ENCODE assay signal across 7 cellular contexts in genomic region chr16:1378087-1378803, GRCh38. TPM values are rescaled to one million over a fixed set of nuclear protein-coding genes. Genes with fewer than 3 reads are reported as not detected.
DNase-seq lines count a peak whose midpoint lies in the region; ATAC-seq and TF ChIP-seq lines count a peak whose summit lies in the region.

No MANE protein-coding gene starts in this region.

- in situ Hi-C loops in Panc1 (cut with HindIII; ENCODE audit: low pct_unique_long_range_greater_than_20kb, low sequenced_read_pairs) (no loop called here), gastrocnemius medialis (cut with MboI; ENCODE audit: low sequenced_read_pairs in 4 of 4) (no loop called here)

- H3K4me1 ChIP-seq in GM23338 (ENCODE audit: insufficient read depth) (peaks cover 16% of the 10 kb centered on the region), Panc1 (ENCODE audit: control insufficient read depth, insufficient read depth, low read length) (peaks cover 6% of the 10 kb centered on the region; the same call in 1 of the 2 replicates), esophagus muscularis mucosa (peaks cover 16 to 34% (median 27%) of the 10 kb centered on the region in 4 donors), gastrocnemius medialis (peaks cover 10 to 20% of the 10 kb centered on the region in 2 donors)

- peaks cover 4% of the 10 kb centered on the region for H3F3A ChIP-seq in GM23338 (replicated peaks; ENCODE audit: low read depth)

- POLR2A ChIA-PET in Panc1 (lab: Charles Lee) = no interaction called here

- 0 out of 2 replicates have a peak overlapping the region, but pooled peaks have one; percentile 14 for H3K27ac ChIP-seq in GM23338 (ENCODE audit: low read depth)
- H3K27ac ChIP-seq in Panc1 (ENCODE audit: low read length) = peak overlapping the region; percentile 65
- H3K27ac ChIP-seq in esophagus muscularis mucosa (replicated peaks in 1 of 4) = peak overlapping the region in 2 of 4 donors; percentile 77 to 80
- H3K27ac ChIP-seq in gastrocnemius medialis = peak overlapping the region; percentile 95 to 98 (median 98)

- H3K4me1 Mint-ChIP-seq in GM23338 = peaks cover 16% of the 10 kb centered on the region

- H3K27me3 Mint-ChIP-seq in GM23338 (ENCODE audit: insufficient read depth, low read depth, poor library complexity) = peaks cover 10% of the 10 kb centered on the region

- TF ChIP-seq CTCF in GM23338 (conservative IDR thresholded peaks at IDR 0.05; ENCODE audit: low read depth in 2 of 2) = no peak
- TF ChIP-seq CTCF in Panc1 (IDR thresholded peaks at IDR 0.05) = no peak
- TF ChIP-seq CTCF in esophagus muscularis mucosa (IDR thresholded peaks at IDR 0.05) = no peak
- no peak for TF ChIP-seq CTCF in gastrocnemius medialis (IDR thresholded peaks at IDR 0.05 in 4 of 5, conservative IDR thresholded peaks at IDR 0.05 in 1 of 5)

- peak overlapping the region; percentile 94 for H3K27ac Mint-ChIP-seq in GM23338

- 80% methylated on average over 1 of the region's 25 CpGs for WGBS in esophagus muscularis mucosa

- no peaks in the 10 kb centered on the region for H3K36me3 ChIP-seq in GM23338 (ENCODE audit: insufficient read depth)
- no peaks in the 10 kb centered on the region for H3K36me3 ChIP-seq in Panc1 (ENCODE audit: control insufficient read depth, insufficient read depth, low read length)
- peaks cover 14 to 54% (median 45%) of the 10 kb centered on the region in 4 donors for H3K36me3 ChIP-seq in esophagus muscularis mucosa
- peaks cover 0 to 4% of the 10 kb centered on the region in 2 donors for H3K36me3 ChIP-seq in gastrocnemius medialis

- peaks cover 5% of the 10 kb centered on the region; the same call in 1 of the 3 replicates for H3K36me3 Mint-ChIP-seq in GM23338 (ENCODE audit: low read depth)

- TF ChIP-seq EP300 in esophagus muscularis mucosa (IDR thresholded peaks at IDR 0.05) = no peak

- TF ChIP-seq POLR2A in esophagus muscularis mucosa (IDR thresholded peaks at IDR 0.05; ENCODE audit: low read depth) (no peak), gastrocnemius medialis (IDR thresholded peaks at IDR 0.05) (no peak)

- H3K9me2 ChIP-seq in GM23338 (ENCODE audit: insufficient read depth) = no peaks in the 10 kb centered on the region

- peaks cover 25% of the 10 kb centered on the region for H3K79me2 ChIP-seq in GM23338 (replicated peaks; ENCODE audit: insufficient read depth)

- ATAC-seq in GM23338 (peak; percentile 9), Panc1 (0 out of 2 replicates have a peak, but pooled peaks have one; percentile 14), gastrocnemius medialis (peak; percentile 6 to 23), HG03045 (IDR thresholded peaks at IDR 0.05; ENCODE audit: unreplicated experiment) (no peak), HG03432 (IDR thresholded peaks at IDR 0.05; ENCODE audit: unreplicated experiment) (no peak)

- no peaks in the 10 kb centered on the region for H3K9me3 Mint-ChIP-seq in GM23338

- peak overlapping the region; percentile 91 for H3K4me2 ChIP-seq in GM23338

- BruUV-seq in Panc1 (replicated peaks; lab: Mats Ljungman, UMichigan) = TSS peak; percentile 80

- CTCF ChIA-PET in Panc1 (lab: Charles Lee) = no interaction called here

- H4K20me1 ChIP-seq in GM23338 (replicated peaks; ENCODE audit: insufficient read depth) = peaks cover 6% of the 10 kb centered on the region

- intact Hi-C loops in Panc1 (cut with micrococcal nuclease; ENCODE audit: unreplicated experiment) = no loop called here
- intact Hi-C loops in esophagus muscularis mucosa (cut with DNase I) = no loop called here
- intact Hi-C loops in gastrocnemius medialis (cut with DNase I; ENCODE audit: low total_unique reads) = loop anchor here (2.0 kb wide), 2 partner anchors 31 to 43 kb away; partner anchors contain the start of gene UQCC4

- H3K27me3 ChIP-seq in GM23338 (ENCODE audit: insufficient read depth) (no peaks in the 10 kb centered on the region), Panc1 (ENCODE audit: control insufficient read depth, insufficient read depth, low read length) (no peaks in the 10 kb centered on the region), esophagus muscularis mucosa (no peaks in the 10 kb centered on the region), gastrocnemius medialis (no peaks in the 10 kb centered on the region)

- H3K4me3 Mint-ChIP-seq in GM23338 = peak overlapping the region; percentile 90

- H3K9me3 ChIP-seq in Panc1 (ENCODE audit: control insufficient read depth, insufficient read depth, low read depth, low read length) = no peaks in the 10 kb centered on the region
- H3K9me3 ChIP-seq in esophagus muscularis mucosa = no peaks in the 10 kb centered on the region
- H3K9me3 ChIP-seq in gastrocnemius medialis = no peaks in the 10 kb centered on the region

- no peak for DNase-seq in GM23338 (ENCODE audit: low spot score)
- DNase-seq in Panc1 (ENCODE audit: low read depth, low spot score) = no peak
- DNase-seq in esophagus muscularis mucosa (ENCODE audit: extremely low spot score) = no peak
- DNase-seq in gastrocnemius medialis = no peak
- no peak for DNase-seq in T-helper 9 cell

- peak overlapping the region; percentile 86 for H3K4me3 ChIP-seq in GM23338
- peak overlapping the region; percentile 59 to 68 for H3K4me3 ChIP-seq in Panc1 (ENCODE audit: low read depth in 2 of 2, low read length in 2 of 2)
- H3K4me3 ChIP-seq in esophagus muscularis mucosa = peak overlapping the region; percentile 55 to 65 (median 61)
- peak overlapping the region; percentile 64 to 77 (median 70) for H3K4me3 ChIP-seq in gastrocnemius medialis

- H2AFZ ChIP-seq in GM23338 = no peak overlapping the region

TF ChIP-seq in GM23338, 12 proteins besides CTCF, POLR2A, EP300 and RAD21 (continues in another document):
- no peak for TF ChIP-seq JUNB (IDR thresholded peaks at IDR 0.05; ENCODE audit: unreplicated experiment)
- TF ChIP-seq EZH2phosphoT487 (IDR thresholded peaks at IDR 0.05; ENCODE audit: unreplicated experiment) = no peak
- TF ChIP-seq ZNF331 (CRISPR knock-in tag; IDR thresholded peaks at IDR 0.05; ENCODE audit: low read depth) = no peak
- no peak for TF ChIP-seq STAT1 (IDR thresholded peaks at IDR 0.05; ENCODE audit: unreplicated experiment)
- no peak for TF ChIP-seq ZNF114 (CRISPR knock-in tag; IDR thresholded peaks at IDR 0.05)
- no peak for TF ChIP-seq NANOG (IDR thresholded peaks at IDR 0.05; ENCODE audit: borderline replicate concordance)
- TF ChIP-seq, protein P1, sequence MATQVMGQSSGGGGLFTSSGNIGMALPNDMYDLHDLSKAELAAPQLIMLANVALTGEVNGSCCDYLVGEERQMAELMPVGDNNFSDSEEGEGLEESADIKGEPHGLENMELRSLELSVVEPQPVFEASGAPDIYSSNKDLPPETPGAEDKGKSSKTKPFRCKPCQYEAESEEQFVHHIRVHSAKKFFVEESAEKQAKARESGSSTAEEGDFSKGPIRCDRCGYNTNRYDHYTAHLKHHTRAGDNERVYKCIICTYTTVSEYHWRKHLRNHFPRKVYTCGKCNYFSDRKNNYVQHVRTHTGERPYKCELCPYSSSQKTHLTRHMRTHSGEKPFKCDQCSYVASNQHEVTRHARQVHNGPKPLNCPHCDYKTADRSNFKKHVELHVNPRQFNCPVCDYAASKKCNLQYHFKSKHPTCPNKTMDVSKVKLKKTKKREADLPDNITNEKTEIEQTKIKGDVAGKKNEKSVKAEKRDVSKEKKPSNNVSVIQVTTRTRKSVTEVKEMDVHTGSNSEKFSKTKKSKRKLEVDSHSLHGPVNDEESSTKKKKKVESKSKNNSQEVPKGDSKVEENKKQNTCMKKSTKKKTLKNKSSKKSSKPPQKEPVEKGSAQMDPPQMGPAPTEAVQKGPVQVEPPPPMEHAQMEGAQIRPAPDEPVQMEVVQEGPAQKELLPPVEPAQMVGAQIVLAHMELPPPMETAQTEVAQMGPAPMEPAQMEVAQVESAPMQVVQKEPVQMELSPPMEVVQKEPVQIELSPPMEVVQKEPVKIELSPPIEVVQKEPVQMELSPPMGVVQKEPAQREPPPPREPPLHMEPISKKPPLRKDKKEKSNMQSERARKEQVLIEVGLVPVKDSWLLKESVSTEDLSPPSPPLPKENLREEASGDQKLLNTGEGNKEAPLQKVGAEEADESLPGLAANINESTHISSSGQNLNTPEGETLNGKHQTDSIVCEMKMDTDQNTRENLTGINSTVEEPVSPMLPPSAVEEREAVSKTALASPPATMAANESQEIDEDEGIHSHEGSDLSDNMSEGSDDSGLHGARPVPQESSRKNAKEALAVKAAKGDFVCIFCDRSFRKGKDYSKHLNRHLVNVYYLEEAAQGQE (IDR thresholded peaks at IDR 0.05; ENCODE audit: unreplicated experiment) = no peak
- TF ChIP-seq POLR2AphosphoS5 (IDR thresholded peaks at IDR 0.05; ENCODE audit: low read depth) = no peak

RNA-seq across cellular contexts. Expression of gene GNPTG, which starts 26.5 kb away (rescaled TPM):
- 9.2 and 23.3 TPM in 2 replicates for total RNA-seq in GM23338 (2014; rRNA removed; shearing (Covaris generic))
- 39.1 and 41.0 TPM in 2 replicates for polyA plus RNA-seq in GM23338 (2016; fragmentation: Nextera tagmentation; extraction: Ambion mirVana)
- 62.5 TPM for total RNA-seq in Panc1 (2021; ENCODE audit: unreplicated experiment)
- 83.3 TPM for polyA plus RNA-seq in Panc1 (2012; ENCODE audit: insufficient read length)
- total RNA-seq in esophagus muscularis mucosa = 10 to 100 TPM; 54.4 to 70.5 (median 61.1) TPM
- 10 to 100 TPM; 20.6 to 37.5 (median 30.2) TPM for total RNA-seq in gastrocnemius medialis

RNA-seq across cellular contexts. Expression of gene TSR3, which starts 26.6 kb away (rescaled TPM):
- total RNA-seq in GM23338 (2014; rRNA removed; shearing (Covaris generic)) = 97.3 and 98.8 TPM in 2 replicates
- polyA plus RNA-seq in GM23338 (2016; fragmentation: Nextera tagmentation; extraction: Ambion mirVana) = 54.1 and 58.5 TPM in 2 replicates
- total RNA-seq in Panc1 (2021; ENCODE audit: unreplicated experiment) = 89.7 TPM
- 149 TPM for polyA plus RNA-seq in Panc1 (2012; ENCODE audit: insufficient read length)
- total RNA-seq in esophagus muscularis mucosa = 100 to 1,000 TPM in 3 of 4 donors, 10 to 100 TPM in 1; 78.2 to 112 (median 106) TPM
- total RNA-seq in gastrocnemius medialis = 100 to 1,000 TPM in 1 of 4 donors, 10 to 100 TPM in 3; 63.3 to 103 (median 72.4) TPM

RNA-seq across cellular contexts. Expression of gene UNKL, which starts 36.3 kb away (rescaled TPM):
- 24.8 and 28.7 TPM in 2 replicates for total RNA-seq in GM23338 (2014; rRNA removed; shearing (Covaris generic))
- polyA plus RNA-seq in GM23338 (2016; fragmentation: Nextera tagmentation; extraction: Ambion mirVana) = 10.8 and 16.7 TPM in 2 replicates
- total RNA-seq in Panc1 (2021; ENCODE audit: unreplicated experiment) = 26.6 TPM
- polyA plus RNA-seq in Panc1 (2012; ENCODE audit: insufficient read length) = 20.9 TPM
- total RNA-seq in esophagus muscularis mucosa = 10 to 100 TPM in 3 of 4 donors, 1 to 10 TPM in 1; 9.3 to 23.7 (median 16.5) TPM
- 10 to 100 TPM; 31.8 to 38.8 (median 35.8) TPM for total RNA-seq in gastrocnemius medialis

RNA-seq across cellular contexts. Expression of gene UQCC4, which starts 42.3 kb away (rescaled TPM):
- 14.2 and 23.9 TPM in 2 replicates for total RNA-seq in GM23338 (2014; rRNA removed; shearing (Covaris generic))
- 25.8 and 27.1 TPM in 2 replicates for polyA plus RNA-seq in GM23338 (2016; fragmentation: Nextera tagmentation; extraction: Ambion mirVana)
- total RNA-seq in Panc1 (2021; ENCODE audit: unreplicated experiment) (18.1 TPM), esophagus muscularis mucosa (10 to 100 TPM; 12.6 to 17.1 (median 14.7) TPM), gastrocnemius medialis (10 to 100 TPM; 11.3 to 33.0 (median 20.9) TPM)
- polyA plus RNA-seq in Panc1 (2012; ENCODE audit: insufficient read length) = 23.7 TPM

RNA-seq across cellular contexts. Expression of gene BAIAP3, which starts 44.8 kb away (rescaled TPM):
- total RNA-seq in GM23338 (2014; rRNA removed; shearing (Covaris generic)) = 13.0 and 23.0 TPM in 2 replicates
- polyA plus RNA-seq in GM23338 (2016; fragmentation: Nextera tagmentation; extraction: Ambion mirVana) = 4.2 and 5.2 TPM in 2 replicates
- 9.4 TPM for total RNA-seq in Panc1 (2021; ENCODE audit: unreplicated experiment)
- 8.2 TPM for polyA plus RNA-seq in Panc1 (2012; ENCODE audit: insufficient read length)
- total RNA-seq in esophagus muscularis mucosa = 1 to 10 TPM; 1.3 to 4.2 (median 2.3) TPM
- 1 to 10 TPM in 3 of 4 donors, under 1 TPM in 1; 0.05 to 4.4 (median 2.5) TPM for total RNA-seq in gastrocnemius medialis

Comparison
In these comparisons a context has a peak if more than half of its experiments do, and no peak if none do; other contexts are left out.
1. ATAC-seq: peak in GM23338 (single experiment), Panc1 (single experiment) and gastrocnemius medialis (2 of 2); none in HG03045 (single experiment) and HG03432 (single experiment).
2. Peak in every context shown above with its lines, with median percentiles within 50 percentile points of each other: H3K4me3 ChIP-seq.